In genomic region chr2:234242446-234242810, GRCh38 we compare ENCODE assay signal across 17 cellular contexts.
DNase-seq lines count a peak whose midpoint lies in the region; ATAC-seq and TF ChIP-seq lines count a peak whose summit lies in the region.
"Had no signal": no experiment of that assay in that cellular context is flagged by ENCODE, and none has a peak within 500 bp of the region (broad histone marks: within the 10 kb centered on the region; RNA-seq: fewer than 3 reads in every experiment).

No MANE protein-coding gene starts in this region.

- DNase-seq in SK-N-SH (no peak), mammary epithelial cell (no peak), DMS 273 (lab: John Stamatoyannopoulos, UW; ENCODE audit: unreplicated experiment) (no peak), A172 (ENCODE audit: low spot score) (no peak), ascending aorta (ENCODE audit: low spot score in 2 of 2) (no peak), DMS 273 treated with DMSO at 0.1 percent for 48 hours (lab: John Stamatoyannopoulos, UW) (no peak)
- DNase-seq: NCI-H1048; NCI-H345; NCI-H69; NK-92 treated with Interleukin-12 subunit alpha and Interleukin-12 subunit beta, amount 100 ng/mL, for 24 hours; OCI-M1 had no signal

- in situ Hi-C loops in mammary epithelial cell (cut with MboI; ENCODE audit: low sequenced_read_pairs in 2 of 2) = no loop called here

- no peak overlapping the region for H3K4me3 Mint-ChIP-seq in nephron

- H3K4me2 ChIP-seq in SK-N-SH (peak overlapping the region; percentile 18), mammary epithelial cell (ENCODE audit: insufficient read depth, low read depth, low read length) (peak overlapping the region; percentile 56)

- H3K4me1 ChIP-seq in SK-N-SH (ENCODE audit: control insufficient read depth in 1 of 2, insufficient read depth in 2 of 2, low read depth in 1 of 2, low read length in 1 of 2) (peaks cover 0 to 34% of the 10 kb centered on the region in 2 experiments; a peak in 3 of 4 replicates), mammary epithelial cell (ENCODE audit: insufficient read depth, low read length) (peaks cover 52% of the 10 kb centered on the region), ascending aorta (no peaks in the 10 kb centered on the region)

- peaks cover 63% of the 10 kb centered on the region for H3F3A ChIP-seq in SK-N-SH (replicated peaks; ENCODE audit: insufficient read depth)

- TF ChIP-seq CTCF in SK-N-SH (IDR thresholded peaks at IDR 0.05) (no peak), mammary epithelial cell (conservative IDR thresholded peaks at IDR 0.05 in 1 of 2, IDR thresholded peaks at IDR 0.05 in 1 of 2; ENCODE audit: extremely low read depth in 1 of 2, insufficient read depth in 1 of 2, low read depth in 1 of 2, low read length in 2 of 2) (no peak), nephron (IDR thresholded peaks at IDR 0.05; ENCODE audit: unreplicated experiment in 3 of 3) (no peak), ascending aorta (IDR thresholded peaks at IDR 0.05) (no peak)

- no TSS peak for BruUV-seq in mammary epithelial cell (replicated peaks; lab: Mats Ljungman, UMichigan)

- intact Hi-C loops in mammary epithelial cell (cut with micrococcal nuclease) = loop anchor here (1.0 kb wide), 1 partner anchor 39 kb away; no protein-coding TSS in a partner anchor
- intact Hi-C loops in ascending aorta (cut with DNase I) = no loop called here

- H3K27ac ChIP-seq in SK-N-SH (ENCODE audit: low read depth in 2 of 2, low read length in 1 of 2) (peak overlapping the region; percentile 61 to 98; a peak in 3 of 4 replicates), mammary epithelial cell (ENCODE audit: insufficient read depth, low read depth, low read length) (peak overlapping the region; percentile 95), ascending aorta (no peak overlapping the region)
- H3K27ac ChIP-seq: 22Rv1, C4-2B had no signal

- no peak for TF ChIP-seq RAD21 in SK-N-SH (IDR thresholded peaks at IDR 0.05; ENCODE audit: low read length)

- POLR2A ChIA-PET in SK-N-SH (lab: Yijun Ruan, JAX) = no interaction called here

- peaks cover 4% of the 10 kb centered on the region for H3K36me3 Mint-ChIP-seq in nephron (ENCODE audit: low read depth)

- CTCF ChIA-PET in SK-N-SH (lab: Yijun Ruan, JAX) = interaction anchor here (1.4 to 1.6 kb wide), 3 partner anchors 12 to 25 kb away, joined by 3 to 4 read pairs (median 3); no protein-coding TSS in a partner anchor
- CTCF ChIA-PET in mammary epithelial cell (lab: Charles Lee; ENCODE audit: low non-redundant PET) = interaction anchor here (0.6 kb wide), 3 partner anchors 27 to 105 kb away, joined by 3 to 12 read pairs (median 4); no protein-coding TSS in a partner anchor

- 0 out of 2 replicates have a peak, but pooled peaks cover 6% of the 10 kb centered on the region for H3K9me3 ChIP-seq in SK-N-SH
- H3K9me3 ChIP-seq in mammary epithelial cell (replicated peaks; ENCODE audit: insufficient read depth, low read length) = no peaks in the 10 kb centered on the region
- H3K9me3 ChIP-seq in ascending aorta = no peaks in the 10 kb centered on the region

- ATAC-seq in SK-N-SH treated with all-trans-retinoic acid at 6 μM for 48 hours = no peak
- ATAC-seq: K562, Right ventricle myocardium inferior had no signal

- H3K27me3 Mint-ChIP-seq in nephron (ENCODE audit: low read depth) = no peaks in the 10 kb centered on the region

- H3K36me3 ChIP-seq in SK-N-SH (replicated peaks in 1 of 2; ENCODE audit: control insufficient read depth in 1 of 2, insufficient read depth in 2 of 2, low read length in 1 of 2) = no peaks in the 10 kb centered on the region
- H3K36me3 ChIP-seq in mammary epithelial cell (ENCODE audit: insufficient read depth, low read length) = no peaks in the 10 kb centered on the region
- H3K36me3 ChIP-seq in ascending aorta = no peaks in the 10 kb centered on the region

- no peak for TF ChIP-seq EP300 in SK-N-SH (IDR thresholded peaks at IDR 0.05; ENCODE audit: borderline replicate concordance in 1 of 2, low read depth in 1 of 2, low read length in 1 of 2)

- H3K79me2 ChIP-seq in SK-N-SH (ENCODE audit: insufficient read depth) (no peaks in the 10 kb centered on the region; the same call in 1 of the 2 replicates), mammary epithelial cell (ENCODE audit: insufficient read depth, low read length) (no peaks in the 10 kb centered on the region)

- H3K4me3 ChIP-seq in SK-N-SH (ENCODE audit: low read depth in 2 of 2, low read length in 1 of 2) (no peak overlapping the region), mammary epithelial cell (replicated peaks in 1 of 3; ENCODE audit: insufficient read depth in 1 of 3, low read depth in 2 of 3, low read length in 3 of 3) (no peak overlapping the region), ascending aorta (no peak overlapping the region)
- H3K4me3 ChIP-seq: K562 had no signal

- H3K9me2 ChIP-seq in SK-N-SH = no peaks in the 10 kb centered on the region

- H3K27me3 ChIP-seq in SK-N-SH (ENCODE audit: insufficient read depth) (no peaks in the 10 kb centered on the region), mammary epithelial cell (ENCODE audit: insufficient read depth, low read length) (no peaks in the 10 kb centered on the region), ascending aorta (no peaks in the 10 kb centered on the region)

- peaks cover 23% of the 10 kb centered on the region for H3K4me1 Mint-ChIP-seq in nephron

- H4K20me1 ChIP-seq in SK-N-SH (ENCODE audit: insufficient read depth) = no peaks in the 10 kb centered on the region
- no peaks in the 10 kb centered on the region for H4K20me1 ChIP-seq in mammary epithelial cell (ENCODE audit: insufficient read depth, low read length)

- 41% methylated on average over 4 of the region's 4 CpGs for WGBS in SK-N-SH (ENCODE audit: low lambda C conversion rate)
- 4% methylated on average over 4 of the region's 4 CpGs for WGBS in mammary epithelial cell (ENCODE audit: low coverage, missing lambda C conversion rate)

- dilution Hi-C loops in mammary epithelial cell (cut with HindIII; ENCODE audit: low sequenced_read_pairs) = no loop called here

- H3K9ac ChIP-seq in SK-N-SH (peak overlapping the region; percentile 52; the same call in 1 of the 2 replicates), mammary epithelial cell (ENCODE audit: insufficient read depth, low read length) (peak overlapping the region; percentile 75)

- no peak overlapping the region for H2AFZ ChIP-seq in SK-N-SH (ENCODE audit: low read depth)
- no peak overlapping the region for H2AFZ ChIP-seq in mammary epithelial cell (ENCODE audit: low read depth, low read length)

- peak overlapping the region; percentile 70 to 82 (median 79) for H3K27ac Mint-ChIP-seq in nephron

- peaks cover 7% of the 10 kb centered on the region for H3K9me3 Mint-ChIP-seq in nephron

TF ChIP-seq in SK-N-SH, 30 proteins besides CTCF, POLR2A, EP300 and RAD21 (continues in another document):
- no peak for TF ChIP-seq TCF12 (IDR thresholded peaks at IDR 0.05)
- TF ChIP-seq CHD2 (IDR thresholded peaks at IDR 0.05; ENCODE audit: low read length, partially characterized antibody) = no peak
- no peak for TF ChIP-seq USF2 (IDR thresholded peaks at IDR 0.05; ENCODE audit: borderline replicate concordance, low read depth, low read length)
- TF ChIP-seq ZBTB33 (IDR thresholded peaks at IDR 0.05; ENCODE audit: borderline replicate concordance, low read depth) = no peak

TF ChIP-seq in SK-N-SH treated with all-trans-retinoic acid at 6 μM for 48 hours, 23 proteins besides CTCF, POLR2A, EP300 and RAD21:
- TF ChIP-seq PPARA (CRISPR knock-in tag; IDR thresholded peaks at IDR 0.05; ENCODE audit: borderline replicate concordance) = no peak
- TF ChIP-seq RARB (CRISPR knock-in tag; IDR thresholded peaks at IDR 0.05) = no peak
- TF ChIP-seq TCF4 (CRISPR knock-in tag; IDR thresholded peaks at IDR 0.05; ENCODE audit: borderline replicate concordance) = no peak
- no peak for TF ChIP-seq ZNF565 (CRISPR knock-in tag; conservative IDR thresholded peaks at IDR 0.05; ENCODE audit: low read depth)
- no peak for TF ChIP-seq ISL1 (CRISPR knock-in tag; IDR thresholded peaks at IDR 0.05)
- no peak for TF ChIP-seq OSR1 (CRISPR knock-in tag; IDR thresholded peaks at IDR 0.05)
- TF ChIP-seq ZFP3 (CRISPR knock-in tag; IDR thresholded peaks at IDR 0.05) = no peak

Comparison
In these comparisons a context has a peak if more than half of its experiments do, and no peak if none do; other contexts are left out.
1. H3K27ac ChIP-seq: peak in SK-N-SH (2 of 2) and mammary epithelial cell (single experiment); none in ascending aorta (0 of 2).